Comparison of ENCODE assay signal across 22 cellular contexts in genomic region chr10:91312031-91312733, GRCh38.
"Had no signal": no experiment of that assay in that cellular context is flagged by ENCODE, and none has a peak within 500 bp of the region (broad histone marks: within the 10 kb centered on the region; RNA-seq: fewer than 3 reads in every experiment).

No MANE protein-coding gene starts in this region.

- H3K4me3 ChIP-seq: prostate gland, tibial artery, uterus had no signal

- H3K36me3 ChIP-seq: prostate gland, tibial artery, uterus, WERI-Rb-1 had no signal

- H3K27ac Mint-ChIP-seq: activated CD4-positive, alpha-beta memory T cell treated with anti-CD3 and anti-CD28 coated beads for 36 hours; activated CD4-positive, alpha-beta T cell treated with anti-CD3 and anti-CD28 coated beads for 36 hours; activated naive CD4-positive, alpha-beta T cell treated with anti-CD3 and anti-CD28 coated beads, Interleukin-2, amount 50 U/mL, for 72 hours; dendritic cell treated with granulocyte-macrophage colony-stimulating factor and Interleukin-4, amounts not matched to agents 40 ng/mL and 50 ng/mL, for 4 days; effector memory CD8-positive, alpha-beta T cell; nephron progenitor cell; T-helper 1 cell treated with Interleukin-12 subunit alpha and Interleukin-12 subunit beta and Interleukin-4 antibody, amounts not matched to agents 30 μg/mL and 1 μg/mL, for 36 hours had no signal

- H3K27ac ChIP-seq: prostate gland, tibial artery, uterus, WERI-Rb-1 had no signal

- H3K9me3 ChIP-seq: prostate gland, tibial artery, uterus had no signal

- H3K4me3 Mint-ChIP-seq: activated CD4-positive, alpha-beta memory T cell treated with anti-CD3 and anti-CD28 coated beads for 36 hours; activated CD4-positive, alpha-beta T cell treated with anti-CD3 and anti-CD28 coated beads for 36 hours; activated T-cell treated with anti-CD3 and anti-CD28 coated beads, Interleukin-2, amount 50 U/mL, for 4 hours; brain; dendritic cell treated with granulocyte-macrophage colony-stimulating factor and Interleukin-4, amounts not matched to agents 40 ng/mL and 50 ng/mL, for 4 days; effector memory CD8-positive, alpha-beta T cell; nephron progenitor cell; T-helper 1 cell treated with Interleukin-12 subunit alpha and Interleukin-12 subunit beta and Interleukin-4 antibody, amounts not matched to agents 30 μg/mL and 1 μg/mL, for 36 hours had no signal

- H3K9me3 Mint-ChIP-seq: activated CD4-positive, alpha-beta memory T cell treated with anti-CD3 and anti-CD28 coated beads for 36 hours; activated naive CD4-positive, alpha-beta T cell treated with anti-CD3 and anti-CD28 coated beads, Interleukin-2, amount 50 U/mL, for 72 hours; activated T-cell treated with anti-CD3 and anti-CD28 coated beads, Interleukin-2, amount 50 U/mL, for 4 hours; dendritic cell treated with granulocyte-macrophage colony-stimulating factor and Interleukin-4, amounts not matched to agents 40 ng/mL and 50 ng/mL, for 4 days; effector memory CD8-positive, alpha-beta T cell; nephron progenitor cell; T-helper 1 cell treated with Interleukin-12 subunit alpha and Interleukin-12 subunit beta and Interleukin-4 antibody, amounts not matched to agents 30 μg/mL and 1 μg/mL, for 36 hours had no signal

- DNase-seq: activated CD4-positive, alpha-beta memory T cell treated with anti-CD3 and anti-CD28 coated beads for 36 hours; activated CD4-positive, alpha-beta T cell treated with anti-CD3 and anti-CD28 coated beads for 36 hours; activated effector memory CD4-positive, alpha-beta T cell treated with anti-CD3 and anti-CD28 coated beads, Interleukin-2, amount 50 U/mL, for 16 hours; activated T-cell treated with anti-CD3 and anti-CD28 coated beads, Interleukin-2, amount 50 U/mL, for 4 hours; amygdala; cerebellar nuclear complex; effector memory CD8-positive, alpha-beta T cell; glutamatergic neuron; mesendoderm; nephron progenitor cell; right cardiac atrium; small intestine; stimulated activated CD4-positive, alpha-beta T cell treated with anti-CD3 and anti-CD28 coated beads, Interleukin-4, amount 100 ng/mL, for 24 hours; stimulated activated naive CD4-positive, alpha-beta T cell; tibial artery; uterus; WERI-Rb-1 had no signal

- H3K27me3 Mint-ChIP-seq: brain had no signal

- H3K27me3 ChIP-seq: tibial artery, uterus had no signal

- H3K36me3 Mint-ChIP-seq: activated CD4-positive, alpha-beta memory T cell treated with anti-CD3 and anti-CD28 coated beads for 36 hours; activated naive CD4-positive, alpha-beta T cell treated with anti-CD3 and anti-CD28 coated beads, Interleukin-2, amount 50 U/mL, for 72 hours; brain had no signal

- H3K4me1 ChIP-seq: prostate gland, tibial artery, uterus had no signal
